Comparison of ENCODE assay signal across 16 cellular contexts in the genomic region with DNA sequence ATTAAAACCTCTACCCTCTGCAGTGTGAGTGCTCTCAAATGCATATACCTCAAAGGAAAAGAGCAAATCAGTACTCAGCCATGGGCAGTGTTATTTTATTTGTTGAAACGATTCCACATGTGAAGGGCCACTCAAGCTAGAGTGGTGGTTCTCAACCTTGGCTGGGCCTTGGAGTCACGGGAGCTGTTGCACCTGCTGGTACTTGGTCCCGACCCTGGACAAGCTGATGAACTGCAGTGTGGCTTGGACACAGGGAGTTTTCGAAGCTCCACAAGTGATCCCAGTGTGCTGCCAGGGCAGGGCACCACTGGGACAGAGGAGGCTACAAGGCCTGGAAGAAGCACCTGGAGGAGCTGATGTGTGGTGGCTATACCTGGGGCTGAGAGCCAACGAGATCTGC. TPM values are rescaled to one million over a fixed set of nuclear protein-coding genes. Genes with fewer than 3 reads are reported as not detected.
A peak's percentile ranks its signal among the peaks of the same experiment; 100 is the strongest.
DNase-seq lines count a peak whose midpoint lies in the region; ATAC-seq and TF ChIP-seq lines count a peak whose summit lies in the region.
"Had no signal": no experiment of that assay in that cellular context is flagged by ENCODE, and none has a peak within 500 bp of the region (broad histone marks: within the 10 kb centered on the region; RNA-seq: fewer than 3 reads in every experiment).

No MANE protein-coding gene starts in this region.

- H4K20me1 ChIP-seq in hepatocyte (ENCODE audit: insufficient read depth, poor library complexity, severe bottlenecking), result no peaks in the 10 kb centered on the region

- no peak overlapping the region for H2AFZ ChIP-seq in hepatocyte

- no peaks in the 10 kb centered on the region for H3K36me3 Mint-ChIP-seq in naive thymus-derived CD8-positive, alpha-beta T cell

- TF ChIP-seq CTCF in hepatocyte (IDR thresholded peaks at IDR 0.05; ENCODE audit: poor library complexity), result no peak
- TF ChIP-seq CTCF in upper lobe of left lung (IDR thresholded peaks at IDR 0.05), result peak in 1 of 6 experiments; percentile 39

- TF ChIP-seq EP300 in upper lobe of left lung (IDR thresholded peaks at IDR 0.05), result peak; percentile 54 to 99 (median 88)

- H3K27ac ChIP-seq in hepatocyte, result peak overlapping the region; percentile 37
- peak overlapping the region; percentile 94 to 98 (median 96) for H3K27ac ChIP-seq in upper lobe of left lung

- peak overlapping the region in 2 of 10 donors; percentile 77 to 82 for H3K27ac Mint-ChIP-seq in naive thymus-derived CD8-positive, alpha-beta T cell

- H3K4me1 Mint-ChIP-seq in naive thymus-derived CD8-positive, alpha-beta T cell, result peaks cover 4 to 21% (median 8%) of the 10 kb centered on the region in 4 donors

- TF ChIP-seq POLR2A in upper lobe of left lung (IDR thresholded peaks at IDR 0.05), result peak in 1 of 4 donors; percentile 59

- H3K9me3 ChIP-seq in hepatocyte (ENCODE audit: low read depth), result no peaks in the 10 kb centered on the region
- H3K9me3 ChIP-seq in upper lobe of left lung, result no peaks in the 10 kb centered on the region

- H3K27me3 Mint-ChIP-seq in naive thymus-derived CD8-positive, alpha-beta T cell, result peaks cover 0 to 7% (median 3%) of the 10 kb centered on the region in 5 donors

- DNase-seq in Right ventricle myocardium inferior (ENCODE audit: missing footprints), result no peak
- DNase-seq in left cardiac atrium, result no peak
- peak; percentile 21 for DNase-seq in NCI-H345 (lab: John Stamatoyannopoulos, UW)
- no peak for DNase-seq in hepatocyte (ENCODE audit: low spot score)
- peak in 1 of 2 donors; percentile 92 for DNase-seq in upper lobe of left lung
- DNase-seq in naive thymus-derived CD8-positive, alpha-beta T cell, result no peak
- DNase-seq in nucleus accumbens (lab: John Stamatoyannopoulos, UW), result no peak
- DNase-seq: NCI-H524 treated with DMSO at 0.1 percent for 48 hours had no signal

- POLR2A ChIA-PET in naive thymus-derived CD8-positive, alpha-beta T cell (lab: Charles Lee), result no interaction called here

- 92% methylated on average over 5 of the region's 5 CpGs for WGBS in hepatocyte (ENCODE audit: low lambda C conversion rate, missing lambda C conversion rate)
- 71 to 83% methylated on average over 5 of the region's 5 CpGs for WGBS in upper lobe of left lung, 2 donors

- intact Hi-C loops in Right ventricle myocardium inferior (cut with DNase I) (no loop called here), left cardiac atrium (cut with DNase I) (no loop called here)

- H3K4me2 ChIP-seq in hepatocyte, result no peak overlapping the region

- H3K4me3 Mint-ChIP-seq in naive thymus-derived CD8-positive, alpha-beta T cell, result peak overlapping the region in 1 of 10 donors; percentile 30

- no peaks in the 10 kb centered on the region for H3K79me2 ChIP-seq in hepatocyte

- H3K36me3 ChIP-seq in hepatocyte (replicated peaks; ENCODE audit: insufficient read depth, low read depth), result no peaks in the 10 kb centered on the region
- no peaks in the 10 kb centered on the region for H3K36me3 ChIP-seq in upper lobe of left lung

- no peaks in the 10 kb centered on the region for H3K9me3 Mint-ChIP-seq in naive thymus-derived CD8-positive, alpha-beta T cell

- H3K9me2 ChIP-seq in hepatocyte (replicated peaks; ENCODE audit: insufficient read depth), result no peaks in the 10 kb centered on the region

- H3K4me3 ChIP-seq in hepatocyte, result no peak overlapping the region
- no peak overlapping the region for H3K4me3 ChIP-seq in upper lobe of left lung

- H3K27me3 ChIP-seq in hepatocyte, result no peaks in the 10 kb centered on the region
- no peaks in the 10 kb centered on the region for H3K27me3 ChIP-seq in upper lobe of left lung

- ATAC-seq in Right ventricle myocardium inferior, result peak; percentile 66
- no peak for ATAC-seq in left cardiac atrium
- ATAC-seq in upper lobe of left lung (ENCODE audit: low FRiP score in 2 of 2), result peak in 1 of 2 donors; percentile 54
- no peak for ATAC-seq in naive thymus-derived CD8-positive, alpha-beta T cell
- no peak for ATAC-seq in GM18868 (IDR thresholded peaks at IDR 0.05; ENCODE audit: unreplicated experiment)
- ATAC-seq: HCT116, Panc1 had no signal

- H3K4me1 ChIP-seq in hepatocyte (ENCODE audit: insufficient read depth) (peaks cover 5% of the 10 kb centered on the region), upper lobe of left lung (peaks cover 58 to 81% (median 70%) of the 10 kb centered on the region in 4 donors)

RNA-seq across cellular contexts. Expression of a gene that starts 19.7 kb away (rescaled TPM):
- total RNA-seq in Right ventricle myocardium inferior (3.4 TPM), left cardiac atrium (1 to 10 TPM in 1 of 2 donors, under 1 TPM in 1; 0.52 to 2.8 TPM), hepatocyte (not detected in 2 replicates), upper lobe of left lung (10 to 100 TPM; 12.2 to 24.7 (median 21.0) TPM)
- 1.0 TPM in 1 of 2 replicates, not detected in the other for polyA plus RNA-seq in hepatocyte
- 1 to 10 TPM; 5.3 to 7.3 TPM for total RNA-seq in naive thymus-derived CD8-positive, alpha-beta T cell
- 1,000 to 10,000 TPM in 1 of 3 donors, 10 to 100 TPM in 2; 21.0 to 1,108 (median 35.6) TPM for polyA plus RNA-seq in naive thymus-derived CD8-positive, alpha-beta T cell
- total RNA-seq: dermis blood vessel endothelial cell, osteocyte had no signal
- polyA plus RNA-seq: fibroblast of lung had no signal

RNA-seq across cellular contexts. Expression of a gene that starts 40.0 kb away (rescaled TPM):
- total RNA-seq in Right ventricle myocardium inferior (29.1 TPM), left cardiac atrium (10 to 100 TPM; 23.4 to 29.1 TPM), hepatocyte (2.0 and 2.9 TPM in 2 replicates), upper lobe of left lung (100 to 1,000 TPM in 2 of 6 donors, 10 to 100 TPM in 4; 60.2 to 121 (median 85.1) TPM)
- 1.3 and 2.1 TPM in 2 replicates for polyA plus RNA-seq in hepatocyte
- not detected for total RNA-seq in naive thymus-derived CD8-positive, alpha-beta T cell
- polyA plus RNA-seq in naive thymus-derived CD8-positive, alpha-beta T cell, result not detected

RNA-seq across cellular contexts. Expression of a gene that starts 45.8 kb away (rescaled TPM):
- total RNA-seq in Right ventricle myocardium inferior (0.19 TPM), left cardiac atrium (under 1 TPM; 0.12 to 0.44 TPM), hepatocyte (13.0 and 27.6 TPM in 2 replicates), upper lobe of left lung (over 10,000 TPM; 10,501 to 67,270 (median 33,394) TPM)
- polyA plus RNA-seq in hepatocyte, result 1.1 and 3.3 TPM in 2 replicates
- total RNA-seq in naive thymus-derived CD8-positive, alpha-beta T cell, result not detected
- under 1 TPM in 1 of 3 donors, not detected in 2; 0.06 TPM for polyA plus RNA-seq in naive thymus-derived CD8-positive, alpha-beta T cell
- total RNA-seq: dermis blood vessel endothelial cell; fibroblast of lung; osteocyte; subcutaneous adipose tissue; T-helper 1 cell treated with Interleukin-12 subunit alpha and Interleukin-12 subunit beta and Interleukin-4 antibody, amounts not matched to agents 30 ng/mL and 1 ng/mL, for 36 hours had no signal
- polyA plus RNA-seq: fibroblast of lung had no signal

Comparison
In these comparisons a context has a peak if more than half of its experiments do, and no peak if none do; other contexts are left out.
1. RNA of a gene that starts 45.8 kb away (total RNA-seq): 10,501 to 67,270 TPM in upper lobe of left lung; 13.0 to 27.6 TPM in hepatocyte, 0.12 to 0.44 TPM in left cardiac atrium, 0.19 TPM in Right ventricle myocardium inferior (single experiment) and not detected in naive thymus-derived CD8-positive, alpha-beta T cell; every median in the first group is over 100 times any median in the second.